25 cellular contexts compared by ENCODE assay signal in genomic region chr19:29503140-29503758, GRCh38. TPM values are rescaled to one million over a fixed set of nuclear protein-coding genes. Genes with fewer than 3 reads are reported as not detected.
A peak's percentile ranks its signal among the peaks of the same experiment; 100 is the strongest.
DNase-seq lines count a peak whose midpoint lies in the region; TF ChIP-seq lines count a peak whose summit lies in the region.
"Had no signal": no experiment of that assay in that cellular context is flagged by ENCODE, and none has a peak within 500 bp of the region (broad histone marks: within the 10 kb centered on the region; RNA-seq: fewer than 3 reads in every experiment).

No MANE protein-coding gene starts in this region.

- H3K4me3 Mint-ChIP-seq in glutamatergic neuron (ENCODE audit: unreplicated experiment): no peak overlapping the region
- H3K4me3 Mint-ChIP-seq in endodermal cell: no peak overlapping the region
- H3K4me3 Mint-ChIP-seq: CD4-positive, alpha-beta memory T cell; H9 had no signal

- H3K4me1 Mint-ChIP-seq in glutamatergic neuron (ENCODE audit: low read depth, unreplicated experiment): peaks cover 5% of the 10 kb centered on the region
- H3K4me1 Mint-ChIP-seq in endodermal cell: no peaks in the 10 kb centered on the region
- H3K4me1 Mint-ChIP-seq: CD4-positive, alpha-beta memory T cell had no signal

- H3K36me3 ChIP-seq in osteoblast (ENCODE audit: insufficient read depth, low read length): no peaks in the 10 kb centered on the region
- H3K36me3 ChIP-seq in endodermal cell (ENCODE audit: control insufficient read depth, insufficient read depth, low read length): no peaks in the 10 kb centered on the region
- H3K36me3 ChIP-seq: BLaER1 treated with 17β-estradiol and CSF1 and Interleukin-3, amounts not matched to agents 10 nM and 100 nM; Peyer's patch; SJSA1 had no signal

- peak overlapping the region; percentile 8 for H3K27ac Mint-ChIP-seq in glutamatergic neuron (ENCODE audit: unreplicated experiment)
- no peak overlapping the region for H3K27ac Mint-ChIP-seq in endodermal cell
- H3K27ac Mint-ChIP-seq: CD4-positive, alpha-beta memory T cell had no signal

- no peaks in the 10 kb centered on the region for H3K79me2 ChIP-seq in osteoblast (ENCODE audit: insufficient read depth, low read length)

- H3K9me3 ChIP-seq in osteoblast (ENCODE audit: low read depth, low read length) (no peaks in the 10 kb centered on the region), endodermal cell (ENCODE audit: control insufficient read depth, low read length) (no peaks in the 10 kb centered on the region)
- H3K9me3 ChIP-seq: BLaER1 treated with 17β-estradiol and CSF1 and Interleukin-3, amounts not matched to agents 10 nM and 100 nM; Caco-2; Peyer's patch; SJSA1 had no signal

- no peak overlapping the region for H2AFZ ChIP-seq in osteoblast (ENCODE audit: low read length)

- H3K4me2 ChIP-seq in osteoblast (ENCODE audit: insufficient read depth, low read length): no peak overlapping the region
- H3K4me2 ChIP-seq: BLaER1 treated with 17β-estradiol and CSF1 and Interleukin-3, amounts not matched to agents 10 nM and 100 nM had no signal

- WGBS in endodermal cell (ENCODE audit: insufficient coverage in 1 of 2, insufficient read length in 1 of 2), 2 experiments: 88 to 92% methylated on average over 7 to 12 of the region's 12 CpGs

- H3K27ac ChIP-seq in cingulate gyrus (ENCODE audit: low read depth, low read length) (peak overlapping the region; percentile 98), osteoblast (ENCODE audit: low read depth, low read length) (no peak overlapping the region), temporal lobe (ENCODE audit: low read depth, low read length) (peak overlapping the region; percentile 91), endodermal cell (ENCODE audit: low read depth, low read length) (no peak overlapping the region)
- H3K27ac ChIP-seq: BLaER1 treated with 17β-estradiol and CSF1 and Interleukin-3, amounts not matched to agents 10 nM and 100 nM; Peyer's patch; SJSA1 had no signal

- TF ChIP-seq CTCF in glutamatergic neuron (IDR thresholded peaks at IDR 0.05; ENCODE audit: partially characterized antibody, unreplicated experiment) (no peak), osteoblast (IDR thresholded peaks at IDR 0.05; ENCODE audit: extremely low read depth, low read depth, low read length) (no peak), endodermal cell (conservative IDR thresholded peaks at IDR 0.05) (no peak)

- no peak for DNase-seq in glutamatergic neuron
- peak; percentile 38 for DNase-seq in osteoblast (ENCODE audit: insufficient read length, low spot score, missing footprints)
- no peak for DNase-seq in NCI-H1930 (lab: John Stamatoyannopoulos, UW)
- DNase-seq in HCEC 1CT: no peak
- no peak for DNase-seq in endodermal cell
- DNase-seq: ACHN; Caco-2; CD4-positive, alpha-beta memory T cell; DMS 273 treated with DMSO at 0.1 percent for 48 hours; DND-41; H9; KG1; NCI-H1092 treated with DMSO at 0.1 percent for 48 hours; NCI-H1436 treated with DMSO at 0.1 percent for 48 hours; NCI-H2081; NCI-H2171; NCI-H524 treated with DMSO at 0.1 percent for 48 hours; NCI-H82; Peyer's patch had no signal

- H3K9ac ChIP-seq in endodermal cell (ENCODE audit: extremely low read depth, low read length, poor library complexity, severe bottlenecking): no peak overlapping the region
- H3K9ac ChIP-seq: BLaER1 treated with 17β-estradiol and CSF1 and Interleukin-3, amounts not matched to agents 10 nM and 100 nM had no signal

- H3K4me3 ChIP-seq in osteoblast (ENCODE audit: insufficient read depth, low read length) (no peak overlapping the region), endodermal cell (ENCODE audit: low read length) (no peak overlapping the region)
- H3K4me3 ChIP-seq: BLaER1 treated with 17β-estradiol and CSF1 and Interleukin-3, amounts not matched to agents 10 nM and 100 nM; GM12878; Peyer's patch; SJSA1 had no signal

- no peaks in the 10 kb centered on the region for H4K20me1 ChIP-seq in osteoblast (ENCODE audit: insufficient read depth, low read length)
- H4K20me1 ChIP-seq: BLaER1 treated with 17β-estradiol and CSF1 and Interleukin-3, amounts not matched to agents 10 nM and 100 nM had no signal

- H3K4me1 ChIP-seq in osteoblast (ENCODE audit: insufficient read depth, low read length) (no peaks in the 10 kb centered on the region), endodermal cell (ENCODE audit: control insufficient read depth, insufficient read depth, low read length) (no peaks in the 10 kb centered on the region)
- H3K4me1 ChIP-seq: BLaER1 treated with 17β-estradiol and CSF1 and Interleukin-3, amounts not matched to agents 10 nM and 100 nM; Caco-2; Peyer's patch; SJSA1 had no signal

- H3K9me3 Mint-ChIP-seq in glutamatergic neuron (ENCODE audit: unreplicated experiment) (peaks cover 11% of the 10 kb centered on the region), endodermal cell (no peaks in the 10 kb centered on the region)
- H3K9me3 Mint-ChIP-seq: CD4-positive, alpha-beta memory T cell; H9 had no signal

- H3K36me3 Mint-ChIP-seq in glutamatergic neuron (ENCODE audit: unreplicated experiment): peaks cover 13% of the 10 kb centered on the region
- H3K36me3 Mint-ChIP-seq in endodermal cell (ENCODE audit: low read depth): no peaks in the 10 kb centered on the region
- H3K36me3 Mint-ChIP-seq: CD4-positive, alpha-beta memory T cell had no signal

- H3K27me3 ChIP-seq in osteoblast (ENCODE audit: insufficient read depth, low read length) (no peaks in the 10 kb centered on the region), endodermal cell (ENCODE audit: control insufficient read depth, insufficient read depth, low read length, poor library complexity, severe bottlenecking) (no peaks in the 10 kb centered on the region)
- H3K27me3 ChIP-seq: BLaER1 treated with 17β-estradiol and CSF1 and Interleukin-3, amounts not matched to agents 10 nM and 100 nM; Peyer's patch; SJSA1 had no signal

- H3K27me3 Mint-ChIP-seq in glutamatergic neuron (ENCODE audit: unreplicated experiment): peaks cover 11% of the 10 kb centered on the region
- H3K27me3 Mint-ChIP-seq in endodermal cell (ENCODE audit: insufficient read depth): peaks cover 7% of the 10 kb centered on the region

RNA-seq across cellular contexts. Expression of gene VSTM2B, which starts 22.5 kb away (rescaled TPM):
- 16.6 TPM for total RNA-seq in glutamatergic neuron (ENCODE audit: unreplicated experiment)
- not detected in 2 replicates for total RNA-seq in osteoblast
- 15.5 TPM for total RNA-seq in temporal lobe
- total RNA-seq in endodermal cell: under 1 TPM in 1 of 2 donors, not detected in 1; 0.18 TPM
- polyA plus RNA-seq in endodermal cell (2013, experiment 1 of 2): 1.0 TPM
- 1.5 TPM for polyA plus RNA-seq in endodermal cell (2013, experiment 2 of 2)
- total RNA-seq: Caco-2; CD4-positive, alpha-beta memory T cell; GM12878; OCI-LY7; Peyer's patch; SJSA1 had no signal
- polyA plus RNA-seq: CD4-positive, alpha-beta memory T cell; GM12878 had no signal

Comparison
In these comparisons a context has a peak if more than half of its experiments do, and no peak if none do; other contexts are left out.
1. H3K27ac ChIP-seq: peak in cingulate gyrus (single experiment) and temporal lobe (single experiment); none in osteoblast (single experiment) and endodermal cell (single experiment).
2. RNA of gene VSTM2B, which starts 22.5 kb away (total RNA-seq): 16.6 TPM in glutamatergic neuron (single experiment) and 15.5 TPM in temporal lobe (single experiment); 0.18 TPM in endodermal cell and not detected in osteoblast; every median in the first group is over 10 times any median in the second.